ENCODE assay signal across 14 cellular contexts in the genomic region with DNA sequence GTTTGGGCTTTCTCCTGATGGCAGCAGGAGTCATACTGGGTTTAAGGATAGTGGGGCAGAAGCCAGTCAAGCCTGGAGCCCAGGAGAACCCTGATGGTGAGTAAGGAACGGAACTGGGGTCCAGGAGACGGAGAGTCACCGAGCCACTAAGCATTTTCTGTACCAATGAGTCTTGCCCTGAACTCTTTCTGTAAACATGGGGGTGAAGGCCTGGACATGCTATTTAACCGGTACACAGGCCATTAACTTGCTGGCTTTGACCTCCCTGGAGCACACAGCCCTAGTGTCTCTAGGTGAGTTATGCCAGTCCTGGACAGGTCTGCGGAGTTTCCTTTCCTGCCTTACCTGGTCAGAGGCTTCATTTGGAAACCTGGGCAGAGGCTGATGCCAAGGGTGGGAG. TPM values are rescaled to one million over a fixed set of nuclear protein-coding genes. Genes with fewer than 3 reads are reported as not detected.
DNase-seq lines count a peak whose midpoint lies in the region; ATAC-seq and TF ChIP-seq lines count a peak whose summit lies in the region.
"Had no signal": no experiment of that assay in that cellular context is flagged by ENCODE, and none has a peak within 500 bp of the region (broad histone marks: within the 10 kb centered on the region; RNA-seq: fewer than 3 reads in every experiment).

No MANE protein-coding gene starts in this region.

- DNase-seq in T-helper 1 cell (no peak), T-cell (no peak), kidney epithelial cell (ENCODE audit: low read depth) (no peak), spleen (no peak), MM.1S (no peak), HuH-7 (ENCODE audit: low spot score) (no peak)
- DNase-seq in activated CD4-positive, alpha-beta T cell treated with anti-CD3 and anti-CD28 coated beads for 1 hour = no peak
- DNase-seq: activated T-cell treated with anti-CD3 and anti-CD28 coated beads, Interleukin-2, amount 50 U/mL, for 4 hours; endodermal cell; NCI-H2081 treated with DMSO at 0.1 percent for 48 hours had no signal

- H3K27me3 ChIP-seq in kidney epithelial cell (ENCODE audit: control insufficient read depth, insufficient read depth, low read length) (no peaks in the 10 kb centered on the region), spleen (replicated peaks in 1 of 7) (no peaks in the 10 kb centered on the region), MM.1S (replicated peaks; ENCODE audit: insufficient read depth, low read length) (no peaks in the 10 kb centered on the region)
- H3K27me3 ChIP-seq: SJSA1, tibial nerve had no signal

- no peak overlapping the region for H3K9ac ChIP-seq in MM.1S (ENCODE audit: low read length)
- H3K9ac ChIP-seq: KMS-11 had no signal

- H3K36me3 ChIP-seq in kidney epithelial cell (ENCODE audit: control insufficient read depth, insufficient read depth, low read length) = peaks cover 2% of the 10 kb centered on the region
- peaks cover 0 to 45% (median 3%) of the 10 kb centered on the region in 6 donors for H3K36me3 ChIP-seq in spleen
- H3K36me3 ChIP-seq in MM.1S (replicated peaks; ENCODE audit: insufficient read depth, low read length) = no peaks in the 10 kb centered on the region

- H3K4me1 Mint-ChIP-seq in T-helper 1 cell treated with Interleukin-12 subunit alpha and Interleukin-12 subunit beta and Interleukin-4 antibody, amounts not matched to agents 30 μg/mL and 1 μg/mL, for 36 hours (ENCODE audit: low read depth) = peaks cover 49% of the 10 kb centered on the region
- peaks cover 43 to 68% (median 61%) of the 10 kb centered on the region in 3 donors for H3K4me1 Mint-ChIP-seq in T-cell

- POLR2A ChIA-PET in T-cell (lab: Charles Lee) = no interaction called here

- peak overlapping the region; percentile 38 for H3K27ac Mint-ChIP-seq in T-helper 1 cell treated with Interleukin-12 subunit alpha and Interleukin-12 subunit beta and Interleukin-4 antibody, amounts not matched to agents 30 μg/mL and 1 μg/mL, for 36 hours
- peak overlapping the region; percentile 9 to 66 for H3K27ac Mint-ChIP-seq in T-cell
- H3K27ac Mint-ChIP-seq: endodermal cell had no signal

- CTCF ChIA-PET in T-cell (lab: Charles Lee) = no interaction called here

- intact Hi-C loops in spleen (cut with DNase I; ENCODE audit: low total_unique reads) = loop anchor here (10.0 kb wide), 1 partner anchor 48 kb away; no protein-coding TSS in a partner anchor

- H3K4me3 ChIP-seq in kidney epithelial cell (ENCODE audit: low read depth, low read length) (peak overlapping the region; percentile 94), spleen (peak overlapping the region in 2 of 8 donors; percentile 89 to 92), MM.1S (ENCODE audit: low read length) (no peak overlapping the region)
- H3K4me3 ChIP-seq: SJSA1, tibial nerve had no signal

- H3K27ac ChIP-seq in spleen (peak overlapping the region in 6 of 8 donors; percentile 52 to 100 (median 98)), MM.1S (ENCODE audit: low read length) (no peak overlapping the region)
- H3K27ac ChIP-seq: KMS-11, SJSA1, tibial nerve had no signal

- TF ChIP-seq CTCF in kidney epithelial cell (IDR thresholded peaks at IDR 0.05; ENCODE audit: insufficient read depth, low read length, poor library complexity, severe bottlenecking) (no peak), spleen (IDR thresholded peaks at IDR 0.05 in 8 of 11, conservative IDR thresholded peaks at IDR 0.05 in 3 of 11) (no peak), MM.1S (IDR thresholded peaks at IDR 0.05; ENCODE audit: low read length) (no peak)

- H3K4me2 ChIP-seq in MM.1S (ENCODE audit: low read depth, low read length) = no peak overlapping the region
- H3K4me2 ChIP-seq: KMS-11 had no signal

- no peaks in the 10 kb centered on the region for H4K20me1 ChIP-seq in MM.1S (ENCODE audit: insufficient read depth, low read length)

- TF ChIP-seq POLR2A in spleen (IDR thresholded peaks at IDR 0.05) = no peak

- peaks cover 4% of the 10 kb centered on the region for H3F3A ChIP-seq in MM.1S (ENCODE audit: insufficient read depth, low read length)

- peaks cover 40 to 92% (median 82%) of the 10 kb centered on the region in 6 donors for H3K4me1 ChIP-seq in spleen
- H3K4me1 ChIP-seq in MM.1S (ENCODE audit: low read length) = peaks cover 16% of the 10 kb centered on the region

- H3K9me3 ChIP-seq in spleen (no peaks in the 10 kb centered on the region), MM.1S (replicated peaks; ENCODE audit: insufficient read depth, low read length) (no peaks in the 10 kb centered on the region)
- H3K9me3 ChIP-seq: SJSA1, tibial nerve had no signal

- H3K27me3 Mint-ChIP-seq in T-helper 1 cell treated with Interleukin-12 subunit alpha and Interleukin-12 subunit beta and Interleukin-4 antibody, amounts not matched to agents 30 μg/mL and 1 μg/mL, for 36 hours (ENCODE audit: low read depth) = no peaks in the 10 kb centered on the region
- H3K27me3 Mint-ChIP-seq in T-cell = no peaks in the 10 kb centered on the region

- WGBS in spleen, 5 donors = 71 to 83% (median 76%) methylated on average over 5 of the region's 5 CpGs

- ATAC-seq in T-cell (replicated peaks in 1 of 4) = no peak
- ATAC-seq: activated T-cell treated with anti-CD3 and anti-CD28 coated beads, Interleukin-2, amount 50 U/mL, for 4 hours had no signal

- peaks cover 38% of the 10 kb centered on the region for H3K79me2 ChIP-seq in MM.1S (ENCODE audit: low read length)

- H3K4me3 Mint-ChIP-seq in T-helper 1 cell treated with Interleukin-12 subunit alpha and Interleukin-12 subunit beta and Interleukin-4 antibody, amounts not matched to agents 30 μg/mL and 1 μg/mL, for 36 hours = no peak overlapping the region
- H3K4me3 Mint-ChIP-seq in T-cell = no peak overlapping the region
- H3K4me3 Mint-ChIP-seq: endodermal cell had no signal

- no peaks in the 10 kb centered on the region for H3K9me3 Mint-ChIP-seq in T-helper 1 cell treated with Interleukin-12 subunit alpha and Interleukin-12 subunit beta and Interleukin-4 antibody, amounts not matched to agents 30 μg/mL and 1 μg/mL, for 36 hours
- no peaks in the 10 kb centered on the region for H3K9me3 Mint-ChIP-seq in T-cell
- H3K9me3 Mint-ChIP-seq: activated T-cell treated with anti-CD3 and anti-CD28 coated beads, Interleukin-2, amount 50 U/mL, for 4 hours; endodermal cell had no signal

- H3K36me3 Mint-ChIP-seq in T-helper 1 cell treated with Interleukin-12 subunit alpha and Interleukin-12 subunit beta and Interleukin-4 antibody, amounts not matched to agents 30 μg/mL and 1 μg/mL, for 36 hours (ENCODE audit: low read depth) = peaks cover 25% of the 10 kb centered on the region
- H3K36me3 Mint-ChIP-seq in T-cell = peaks cover 13% of the 10 kb centered on the region

- no peak overlapping the region for H2AFZ ChIP-seq in MM.1S (ENCODE audit: low read length)

- no peaks in the 10 kb centered on the region for H3K9me2 ChIP-seq in MM.1S (replicated peaks; ENCODE audit: insufficient read depth, low read length)

RNA-seq across cellular contexts. Expression of a gene that starts 3.9 kb away (rescaled TPM):
- total RNA-seq in T-cell (10 to 100 TPM; 49.3 to 72.5 (median 63.6) TPM), kidney epithelial cell (3.8 and 4.1 TPM in 2 replicates), spleen (100 to 1,000 TPM in 6 of 7 donors, 10 to 100 TPM in 1; 75.4 to 150 (median 128) TPM)
- 10 to 100 TPM in 1 of 3 donors, 1 to 10 TPM in 2; 3.4 to 14.2 (median 3.9) TPM for polyA plus RNA-seq in spleen
